Comparison of ENCODE assay signal across 1 cellular context in the genomic region with DNA sequence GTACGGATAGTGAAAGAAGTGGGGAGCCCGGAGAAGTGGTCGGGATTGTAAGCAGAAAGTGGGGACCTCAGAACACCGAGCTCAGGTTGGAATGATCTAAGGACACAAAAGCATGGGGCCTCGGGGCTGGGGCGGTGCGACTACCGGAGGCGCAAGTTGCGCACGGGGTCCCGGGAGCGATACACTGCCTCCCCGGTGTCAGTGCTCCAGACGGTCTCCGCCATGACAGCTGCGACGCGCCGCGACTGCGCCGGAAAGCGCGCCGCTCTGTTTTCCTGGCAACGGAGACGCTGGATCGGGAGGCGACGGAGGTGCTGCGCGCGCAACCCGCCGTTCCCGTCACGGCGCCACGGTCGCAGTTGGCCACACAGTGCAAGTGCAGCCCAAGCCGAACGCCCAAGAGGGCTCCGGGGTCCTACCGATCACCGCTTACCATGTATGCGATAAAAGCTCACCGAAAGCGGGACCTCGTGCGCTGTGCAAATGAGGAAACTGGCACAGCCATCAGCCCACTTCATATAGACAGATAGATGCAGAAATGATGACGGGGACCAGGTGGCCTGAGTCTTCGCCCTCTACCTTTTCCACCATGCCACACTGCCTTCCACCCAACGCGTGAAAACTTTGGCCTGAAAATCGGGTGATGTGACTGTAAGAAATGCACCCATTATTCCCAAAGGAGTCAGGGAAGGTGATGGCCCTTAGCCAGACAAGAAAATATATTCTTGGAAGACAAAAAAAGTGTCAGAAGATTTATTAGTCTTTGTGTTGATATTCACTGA.
TF ChIP-seq lines count a peak whose summit lies in the region.

TSS of gene MKS1 (minus strand) at position 249 of the 782 bp plus-strand sequence. CDS start at position 224, 25 bp downstream.

TF ChIP-seq in HepG2, 621 proteins besides CTCF, POLR2A, EP300 and RAD21 (continued from another document and continues in another):
- TF ChIP-seq, protein P1, sequence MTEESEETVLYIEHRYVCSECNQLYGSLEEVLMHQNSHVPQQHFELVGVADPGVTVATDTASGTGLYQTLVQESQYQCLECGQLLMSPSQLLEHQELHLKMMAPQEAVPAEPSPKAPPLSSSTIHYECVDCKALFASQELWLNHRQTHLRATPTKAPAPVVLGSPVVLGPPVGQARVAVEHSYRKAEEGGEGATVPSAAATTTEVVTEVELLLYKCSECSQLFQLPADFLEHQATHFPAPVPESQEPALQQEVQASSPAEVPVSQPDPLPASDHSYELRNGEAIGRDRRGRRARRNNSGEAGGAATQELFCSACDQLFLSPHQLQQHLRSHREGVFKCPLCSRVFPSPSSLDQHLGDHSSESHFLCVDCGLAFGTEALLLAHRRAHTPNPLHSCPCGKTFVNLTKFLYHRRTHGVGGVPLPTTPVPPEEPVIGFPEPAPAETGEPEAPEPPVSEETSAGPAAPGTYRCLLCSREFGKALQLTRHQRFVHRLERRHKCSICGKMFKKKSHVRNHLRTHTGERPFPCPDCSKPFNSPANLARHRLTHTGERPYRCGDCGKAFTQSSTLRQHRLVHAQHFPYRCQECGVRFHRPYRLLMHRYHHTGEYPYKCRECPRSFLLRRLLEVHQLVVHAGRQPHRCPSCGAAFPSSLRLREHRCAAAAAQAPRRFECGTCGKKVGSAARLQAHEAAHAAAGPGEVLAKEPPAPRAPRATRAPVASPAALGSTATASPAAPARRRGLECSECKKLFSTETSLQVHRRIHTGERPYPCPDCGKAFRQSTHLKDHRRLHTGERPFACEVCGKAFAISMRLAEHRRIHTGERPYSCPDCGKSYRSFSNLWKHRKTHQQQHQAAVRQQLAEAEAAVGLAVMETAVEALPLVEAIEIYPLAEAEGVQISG (CRISPR knock-in tag; IDR thresholded peaks at IDR 0.05): peak; percentile 93
- peak; percentile 98 for TF ChIP-seq KAT8 (CRISPR knock-in tag; IDR thresholded peaks at IDR 0.05)
- no peak; the same call in 1 of the 2 replicates for TF ChIP-seq SNAI1 (CRISPR knock-in tag; IDR thresholded peaks at IDR 0.05; ENCODE audit: borderline replicate concordance)
- TF ChIP-seq FOXK2 (IDR thresholded peaks at IDR 0.05): 0 out of 2 replicates have a peak, but pooled peaks have one; percentile 42
- TF ChIP-seq ZNF691 (CRISPR knock-in tag; IDR thresholded peaks at IDR 0.05; ENCODE audit: borderline replicate concordance, low read depth): 0 out of 2 replicates have a peak, but pooled peaks have one; percentile 67
- TF ChIP-seq THAP8 (CRISPR knock-in tag; IDR thresholded peaks at IDR 0.05; ENCODE audit: borderline replicate concordance): no peak; the same call in 1 of the 2 replicates
- TF ChIP-seq RBM39 (IDR thresholded peaks at IDR 0.05; ENCODE audit: low read depth, low read length, poor library complexity, severe bottlenecking): no peak
- peak; percentile 86; the same call in 1 of the 2 replicates for TF ChIP-seq SIN3A (IDR thresholded peaks at IDR 0.05; ENCODE audit: borderline replicate concordance, low read depth, low read length)
- peak; percentile 77; the same call in 1 of the 2 replicates for TF ChIP-seq ZSCAN9 (CRISPR knock-in tag; IDR thresholded peaks at IDR 0.05; ENCODE audit: borderline replicate concordance)
- TF ChIP-seq, protein P2, sequence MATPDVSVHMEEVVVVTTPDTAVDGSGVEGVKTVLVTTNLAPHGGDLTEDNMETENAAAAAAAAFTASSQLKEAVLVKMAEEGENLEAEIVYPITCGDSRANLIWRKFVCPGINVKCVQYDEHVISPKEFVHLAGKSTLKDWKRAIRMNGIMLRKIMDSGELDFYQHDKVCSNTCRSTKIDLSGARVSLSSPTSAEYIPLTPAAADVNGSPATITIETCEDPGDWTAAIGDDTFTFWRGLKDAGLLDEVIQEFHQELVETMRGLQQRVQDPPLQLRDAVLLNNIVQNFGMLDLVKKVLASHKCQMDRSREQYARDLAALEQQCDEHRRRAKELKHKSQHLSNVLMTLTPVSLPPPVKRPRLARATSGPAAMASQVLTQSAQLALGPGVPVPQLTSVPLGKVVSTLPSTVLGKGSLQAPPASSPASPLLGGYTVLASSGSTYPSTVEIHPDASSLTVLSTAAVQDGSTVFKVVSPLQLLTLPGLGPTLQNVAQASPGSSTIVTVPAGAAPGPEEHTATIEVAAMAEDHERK (CRISPR knock-in tag; IDR thresholded peaks at IDR 0.05; ENCODE audit: low read depth): peak; percentile 75
- peak; percentile 80; the same call in 1 of the 2 replicates for TF ChIP-seq ZSCAN25 (CRISPR knock-in tag; IDR thresholded peaks at IDR 0.05)
- peak; percentile 92 for TF ChIP-seq POLR2G (IDR thresholded peaks at IDR 0.05; ENCODE audit: low read depth, low read length)
- TF ChIP-seq SMAD9 (CRISPR knock-in tag; IDR thresholded peaks at IDR 0.05): peak; percentile 81; the same call in 1 of the 2 replicates
- peak; percentile 67; the same call in 1 of the 2 replicates for TF ChIP-seq ZNF34 (CRISPR knock-in tag; IDR thresholded peaks at IDR 0.05; ENCODE audit: borderline replicate concordance)
- peak; percentile 30; the same call in 1 of the 2 replicates for TF ChIP-seq ARHGAP35 (CRISPR knock-in tag; IDR thresholded peaks at IDR 0.05; ENCODE audit: borderline replicate concordance)
- TF ChIP-seq CENPX (CRISPR knock-in tag; IDR thresholded peaks at IDR 0.05): no peak
- TF ChIP-seq ZFP82 (CRISPR knock-in tag; IDR thresholded peaks at IDR 0.05; ENCODE audit: borderline replicate concordance): no peak; the same call in 1 of the 2 replicates
- TF ChIP-seq ZNF772 (CRISPR knock-in tag; IDR thresholded peaks at IDR 0.05): peak; percentile 67
- no peak for TF ChIP-seq ZNF879 (CRISPR knock-in tag; IDR thresholded peaks at IDR 0.05)
- TF ChIP-seq ZNF562 (CRISPR knock-in tag; IDR thresholded peaks at IDR 0.05; ENCODE audit: borderline replicate concordance): no peak
- TF ChIP-seq ZNF256 (CRISPR knock-in tag; conservative IDR thresholded peaks at IDR 0.05): 0 out of 2 replicates have a peak, but pooled peaks have one; percentile 53
- no peak for TF ChIP-seq MAFG (CRISPR knock-in tag; IDR thresholded peaks at IDR 0.05)
- no peak; the same call in 1 of the 2 replicates for TF ChIP-seq MTF1 (CRISPR knock-in tag; IDR thresholded peaks at IDR 0.05)
- TF ChIP-seq ZNF264 (CRISPR knock-in tag; IDR thresholded peaks at IDR 0.05): peak; percentile 50; the same call in 1 of the 2 replicates
- peak; percentile 59; the same call in 1 of the 2 replicates for TF ChIP-seq GATA4 (IDR thresholded peaks at IDR 0.05; ENCODE audit: borderline replicate concordance, low read depth)
- TF ChIP-seq ZBTB14 (CRISPR knock-in tag; IDR thresholded peaks at IDR 0.05): peak; percentile 78
- no peak for TF ChIP-seq ZNF318 (CRISPR knock-in tag; IDR thresholded peaks at IDR 0.05)
- TF ChIP-seq, protein P3, sequence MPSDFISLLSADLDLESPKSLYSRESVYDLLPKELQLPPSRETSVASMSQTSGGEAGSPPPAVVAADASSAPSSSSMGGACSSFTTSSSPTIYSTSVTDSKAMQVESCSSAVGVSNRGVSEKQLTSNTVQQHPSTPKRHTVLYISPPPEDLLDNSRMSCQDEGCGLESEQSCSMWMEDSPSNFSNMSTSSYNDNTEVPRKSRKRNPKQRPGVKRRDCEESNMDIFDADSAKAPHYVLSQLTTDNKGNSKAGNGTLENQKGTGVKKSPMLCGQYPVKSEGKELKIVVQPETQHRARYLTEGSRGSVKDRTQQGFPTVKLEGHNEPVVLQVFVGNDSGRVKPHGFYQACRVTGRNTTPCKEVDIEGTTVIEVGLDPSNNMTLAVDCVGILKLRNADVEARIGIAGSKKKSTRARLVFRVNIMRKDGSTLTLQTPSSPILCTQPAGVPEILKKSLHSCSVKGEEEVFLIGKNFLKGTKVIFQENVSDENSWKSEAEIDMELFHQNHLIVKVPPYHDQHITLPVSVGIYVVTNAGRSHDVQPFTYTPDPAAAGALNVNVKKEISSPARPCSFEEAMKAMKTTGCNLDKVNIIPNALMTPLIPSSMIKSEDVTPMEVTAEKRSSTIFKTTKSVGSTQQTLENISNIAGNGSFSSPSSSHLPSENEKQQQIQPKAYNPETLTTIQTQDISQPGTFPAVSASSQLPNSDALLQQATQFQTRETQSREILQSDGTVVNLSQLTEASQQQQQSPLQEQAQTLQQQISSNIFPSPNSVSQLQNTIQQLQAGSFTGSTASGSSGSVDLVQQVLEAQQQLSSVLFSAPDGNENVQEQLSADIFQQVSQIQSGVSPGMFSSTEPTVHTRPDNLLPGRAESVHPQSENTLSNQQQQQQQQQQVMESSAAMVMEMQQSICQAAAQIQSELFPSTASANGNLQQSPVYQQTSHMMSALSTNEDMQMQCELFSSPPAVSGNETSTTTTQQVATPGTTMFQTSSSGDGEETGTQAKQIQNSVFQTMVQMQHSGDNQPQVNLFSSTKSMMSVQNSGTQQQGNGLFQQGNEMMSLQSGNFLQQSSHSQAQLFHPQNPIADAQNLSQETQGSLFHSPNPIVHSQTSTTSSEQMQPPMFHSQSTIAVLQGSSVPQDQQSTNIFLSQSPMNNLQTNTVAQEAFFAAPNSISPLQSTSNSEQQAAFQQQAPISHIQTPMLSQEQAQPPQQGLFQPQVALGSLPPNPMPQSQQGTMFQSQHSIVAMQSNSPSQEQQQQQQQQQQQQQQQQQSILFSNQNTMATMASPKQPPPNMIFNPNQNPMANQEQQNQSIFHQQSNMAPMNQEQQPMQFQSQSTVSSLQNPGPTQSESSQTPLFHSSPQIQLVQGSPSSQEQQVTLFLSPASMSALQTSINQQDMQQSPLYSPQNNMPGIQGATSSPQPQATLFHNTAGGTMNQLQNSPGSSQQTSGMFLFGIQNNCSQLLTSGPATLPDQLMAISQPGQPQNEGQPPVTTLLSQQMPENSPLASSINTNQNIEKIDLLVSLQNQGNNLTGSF (CRISPR knock-in tag; IDR thresholded peaks at IDR 0.05): peak; percentile 73; the same call in 1 of the 2 replicates
- TF ChIP-seq CEBPG (CRISPR knock-in tag; IDR thresholded peaks at IDR 0.05): peak; percentile 42; the same call in 1 of the 2 replicates
- TF ChIP-seq ZNF230 (CRISPR knock-in tag; IDR thresholded peaks at IDR 0.05): peak; percentile 80; the same call in 1 of the 2 replicates
- TF ChIP-seq CBX2 (IDR thresholded peaks at IDR 0.05; ENCODE audit: low read depth, low read length): no peak
- TF ChIP-seq CBX2 (CRISPR knock-in tag; IDR thresholded peaks at IDR 0.05; ENCODE audit: low read depth): peak; percentile 83; the same call in 1 of the 2 replicates
